Comparison of ENCODE assay signal across 32 cellular contexts in the genomic region with DNA sequence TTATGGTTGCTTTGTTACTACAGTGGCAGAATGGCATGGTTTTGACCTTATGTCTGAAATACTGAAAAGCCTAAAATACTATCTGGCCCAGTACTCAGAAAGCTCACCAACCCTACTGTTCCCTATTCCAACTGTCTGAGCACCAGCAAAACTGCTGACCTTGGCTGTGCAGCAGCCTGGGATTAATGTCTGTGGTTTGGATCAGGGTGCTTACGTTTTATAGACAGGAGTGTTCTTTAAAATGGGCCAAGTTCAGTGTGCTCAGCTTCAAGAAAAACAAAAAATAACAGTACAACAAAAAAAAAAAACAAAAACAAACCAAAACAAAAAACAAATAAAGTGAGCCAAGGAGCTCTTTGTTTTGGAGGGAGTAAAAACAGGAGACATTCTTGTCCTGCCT. TPM values are rescaled to one million over a fixed set of nuclear protein-coding genes. Genes with fewer than 3 reads are reported as not detected.
"Had no signal": no experiment of that assay in that cellular context is flagged by ENCODE, and none has a peak within 500 bp of the region (broad histone marks: within the 10 kb centered on the region; RNA-seq: fewer than 3 reads in every experiment).

No MANE protein-coding gene starts in this region.

- H3K27ac ChIP-seq: cardiac muscle cell, colonic mucosa, dorsolateral prefrontal cortex, left ventricle myocardium inferior, ovary, sigmoid colon, thyroid gland, upper lobe of left lung had no signal

- H3K4me2 ChIP-seq: smooth muscle cell had no signal

- H3K27me3 ChIP-seq: cardiac muscle cell, colonic mucosa, dorsolateral prefrontal cortex, ovary, sigmoid colon, thyroid gland, upper lobe of left lung had no signal

- H3K4me3 ChIP-seq: cardiac muscle cell, colonic mucosa, dorsolateral prefrontal cortex, left ventricle myocardium inferior, lung, ovary, sigmoid colon, smooth muscle cell, thyroid gland, upper lobe of left lung had no signal

- H3K36me3 Mint-ChIP-seq: brain; naive B cell; stimulated activated memory B cell treated with anti-CD40 and anti-IgM and Interleukin-4, amounts not matched to agents 10 μg/mL and 1 μg/mL and 100 μg/mL, for 72 hours had no signal

- H3K27ac Mint-ChIP-seq: activated CD4-positive, alpha-beta memory T cell treated with anti-CD3 and anti-CD28 coated beads, Interleukin-2, amount 10 ng/mL, durations not matched to agents 7 days and 5 days; activated CD4-positive, alpha-beta T cell treated with anti-CD3 and anti-CD28 coated beads, Interleukin-2, amount 10 ng/mL, durations not matched to agents 24 days and 14 days; activated naive CD4-positive, alpha-beta T cell treated with anti-CD3 and anti-CD28 coated beads, Interleukin-2, amount 10 ng/mL, durations not matched to agents 7 days and 5 days; activated T-cell treated with anti-CD3 and anti-CD28 coated beads, Interleukin-2, amount 50 U/mL, for 24 hours; brain; naive B cell; nephron progenitor cell; progenitor cell of endocrine pancreas; stimulated activated memory B cell treated with anti-CD40 and anti-IgM and Interleukin-4, amounts not matched to agents 10 μg/mL and 1 μg/mL and 100 μg/mL, for 72 hours; stimulated activated naive CD8-positive, alpha-beta T cell treated with anti-CD3 and anti-CD28 coated beads, Interleukin-15, amount 100 ng/mL, for 72 hours; T-helper 2 cell treated with Interferon-gamma antibody and Interleukin-4, amounts not matched to agents 5 μg/mL and 100 μg/mL, for 36 hours had no signal

- H3K4me3 Mint-ChIP-seq: activated CD4-positive, alpha-beta memory T cell treated with anti-CD3 and anti-CD28 coated beads, Interleukin-2, amount 10 ng/mL, durations not matched to agents 7 days and 5 days; activated CD4-positive, alpha-beta T cell treated with anti-CD3 and anti-CD28 coated beads, Interleukin-2, amount 10 ng/mL, durations not matched to agents 24 days and 14 days; activated naive CD4-positive, alpha-beta T cell treated with anti-CD3 and anti-CD28 coated beads, Interleukin-2, amount 10 ng/mL, durations not matched to agents 7 days and 5 days; activated T-cell treated with anti-CD3 and anti-CD28 coated beads, Interleukin-2, amount 50 U/mL, for 24 hours; brain; nephron progenitor cell; stimulated activated memory B cell treated with anti-CD40 and anti-IgM and Interleukin-4, amounts not matched to agents 10 μg/mL and 1 μg/mL and 100 μg/mL, for 72 hours; stimulated activated naive CD8-positive, alpha-beta T cell treated with anti-CD3 and anti-CD28 coated beads, Interleukin-15, amount 100 ng/mL, for 72 hours; T-helper 2 cell treated with Interferon-gamma antibody and Interleukin-4, amounts not matched to agents 5 μg/mL and 100 μg/mL, for 36 hours had no signal

- H3K4me1 Mint-ChIP-seq: naive B cell; nephron progenitor cell; stimulated activated memory B cell treated with anti-CD40 and anti-IgM and Interleukin-4, amounts not matched to agents 10 μg/mL and 1 μg/mL and 100 μg/mL, for 72 hours had no signal

- H3K27me3 Mint-ChIP-seq: activated CD4-positive, alpha-beta memory T cell treated with anti-CD3 and anti-CD28 coated beads, Interleukin-2, amount 10 ng/mL, durations not matched to agents 7 days and 5 days; activated CD4-positive, alpha-beta T cell treated with anti-CD3 and anti-CD28 coated beads, Interleukin-2, amount 10 ng/mL, durations not matched to agents 24 days and 14 days; activated naive CD4-positive, alpha-beta T cell treated with anti-CD3 and anti-CD28 coated beads, Interleukin-2, amount 10 ng/mL, durations not matched to agents 7 days and 5 days; activated T-cell treated with anti-CD3 and anti-CD28 coated beads, Interleukin-2, amount 50 U/mL, for 24 hours; progenitor cell of endocrine pancreas; stimulated activated memory B cell treated with anti-CD40 and anti-IgM and Interleukin-4, amounts not matched to agents 10 μg/mL and 1 μg/mL and 100 μg/mL, for 72 hours; stimulated activated naive CD8-positive, alpha-beta T cell treated with anti-CD3 and anti-CD28 coated beads, Interleukin-15, amount 100 ng/mL, for 72 hours had no signal

- H3K9me3 Mint-ChIP-seq: activated CD4-positive, alpha-beta memory T cell treated with anti-CD3 and anti-CD28 coated beads, Interleukin-2, amount 10 ng/mL, durations not matched to agents 7 days and 5 days; activated naive CD4-positive, alpha-beta T cell treated with anti-CD3 and anti-CD28 coated beads, Interleukin-2, amount 10 ng/mL, durations not matched to agents 7 days and 5 days; activated T-cell treated with anti-CD3 and anti-CD28 coated beads, Interleukin-2, amount 50 U/mL, for 24 hours; naive B cell; stimulated activated memory B cell treated with anti-CD40 and anti-IgM and Interleukin-4, amounts not matched to agents 10 μg/mL and 1 μg/mL and 100 μg/mL, for 72 hours; T-helper 2 cell treated with Interferon-gamma antibody and Interleukin-4, amounts not matched to agents 5 μg/mL and 100 μg/mL, for 36 hours had no signal

- H3K36me3 ChIP-seq: cardiac muscle cell, colonic mucosa, left ventricle myocardium inferior, ovary, sigmoid colon, thyroid gland, upper lobe of left lung had no signal

- H3K4me1 ChIP-seq: colonic mucosa, left ventricle myocardium inferior, sigmoid colon, thyroid gland had no signal

- ATAC-seq: stimulated activated memory B cell treated with anti-CD40 and anti-IgM and Interleukin-4, amounts not matched to agents 10 μg/mL and 1 μg/mL and 100 μg/mL, for 72 hours; stimulated activated naive CD8-positive, alpha-beta T cell treated with anti-CD3 and anti-CD28 coated beads, Interleukin-15, amount 100 ng/mL, for 72 hours had no signal

- H3K9me3 ChIP-seq: colonic mucosa, left ventricle myocardium inferior, ovary, sigmoid colon, thyroid gland, upper lobe of left lung had no signal

- DNase-seq: activated CD4-positive, alpha-beta memory T cell treated with anti-CD3 and anti-CD28 coated beads, Interleukin-2, amount 10 ng/mL, durations not matched to agents 7 days and 5 days; activated CD8-positive, alpha-beta memory T cell treated with anti-CD3 and anti-CD28 coated beads, Interleukin-2, amount 50 U/mL, for 48 hours; activated gamma-delta T cell; activated naive CD4-positive, alpha-beta T cell treated with anti-CD3 and anti-CD28 coated beads, Interleukin-2, amount 10 ng/mL, durations not matched to agents 7 days and 5 days; activated T-cell treated with anti-CD3 and anti-CD28 coated beads, Interleukin-2, amount 50 U/mL, for 24 hours; cerebellar nuclear complex; colonic mucosa; dorsolateral prefrontal cortex; effector memory CD4-positive, alpha-beta T cell; erythroblast; foreskin melanocyte; left ventricle myocardium inferior; naive B cell; nephron progenitor cell; ovary; sigmoid colon; stimulated activated CD4-positive, alpha-beta T cell treated with anti-CD3 and anti-CD28 coated beads, Interleukin-1b, Interleukin-23, amount 100 ng/mL, for 48 hours; stimulated activated CD4-positive, alpha-beta T cell treated with anti-CD3 and anti-CD28 coated beads, Interleukin-4, amount 100 ng/mL, for 4 hours; stimulated activated CD8-positive, alpha-beta memory T cell treated with anti-CD3 and anti-CD28 coated beads, Interleukin-4, amount 100 ng/mL, for 48 hours; stimulated activated naive CD8-positive, alpha-beta T cell treated with anti-CD3 and anti-CD28 coated beads, Interleukin-15, amount 100 ng/mL, for 72 hours; substantia nigra; T-helper 1 cell; upper lobe of left lung had no signal

RNA-seq across cellular contexts. Expression of gene SLC28A3, which starts 36.4 kb away (rescaled TPM):
- total RNA-seq: sigmoid colon had no signal
